ENCODE assay signal across 9 cellular contexts in the genomic region with DNA sequence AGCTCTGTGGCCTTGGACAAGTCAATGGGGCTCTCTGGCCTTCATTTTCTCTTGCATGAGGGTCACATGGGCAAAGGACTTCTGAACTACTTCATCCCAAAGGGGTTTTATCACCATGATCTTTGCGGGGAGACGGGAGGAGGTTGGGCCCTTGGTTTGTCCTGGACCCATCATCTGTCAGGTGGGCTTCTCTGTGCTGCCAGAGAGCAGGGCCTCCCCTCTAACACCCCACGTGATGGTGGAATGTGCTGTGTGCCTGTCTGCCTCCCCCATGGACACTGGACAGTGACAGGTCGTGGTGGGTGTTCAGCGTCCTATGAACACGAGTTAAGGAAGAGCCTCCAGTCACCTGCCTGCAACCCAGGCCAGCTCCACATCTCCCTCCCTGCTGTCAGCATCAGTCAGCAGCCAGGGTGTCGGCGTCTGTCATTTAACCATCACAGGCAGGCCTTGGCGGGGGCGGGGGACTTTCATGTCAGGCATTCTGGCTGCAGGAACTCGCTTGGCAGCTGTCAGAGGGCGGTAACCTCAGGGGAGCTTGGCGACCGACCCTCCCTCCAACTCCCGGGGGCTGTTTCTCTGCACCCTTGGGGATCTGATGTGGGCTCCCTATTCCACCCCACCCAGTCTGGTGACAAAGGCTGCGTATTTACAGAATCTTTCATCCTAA. TPM values are rescaled to one million over a fixed set of nuclear protein-coding genes. Genes with fewer than 3 reads are reported as not detected.
DNase-seq lines count a peak whose midpoint lies in the region; ATAC-seq and TF ChIP-seq lines count a peak whose summit lies in the region.
"Had no signal": no experiment of that assay in that cellular context is flagged by ENCODE, and none has a peak within 500 bp of the region (broad histone marks: within the 10 kb centered on the region; RNA-seq: fewer than 3 reads in every experiment).

No MANE protein-coding gene starts in this region.

- 80 to 90% methylated on average over 2 to 15 of the region's 16 CpGs for WGBS in transverse colon (ENCODE audit: low coverage in 1 of 2), 2 donors

- H3K4me1 Mint-ChIP-seq in glutamatergic neuron (ENCODE audit: low read depth, unreplicated experiment) = peaks cover 35% of the 10 kb centered on the region

- DNase-seq in NCI-H1694 (lab: John Stamatoyannopoulos, UW) (peak; percentile 65), glutamatergic neuron (peak; percentile 77), AML-193 (lab: John Stamatoyannopoulos, UW) (no peak), transverse colon (no peak)
- peak; percentile 50 to 72 for DNase-seq in activated CD8-positive, alpha-beta memory T cell treated with anti-CD3 and anti-CD28 coated beads for 1 hour (ENCODE audit: extremely low read depth in 1 of 2, low read depth in 1 of 2)
- DNase-seq in stimulated activated CD8-positive, alpha-beta memory T cell treated with anti-CD3 and anti-CD28 coated beads, Interleukin-4, amount 100 ng/mL, for 24 hours (ENCODE audit: low read depth) = peak; percentile 61

- H3K9me3 Mint-ChIP-seq in glutamatergic neuron (ENCODE audit: unreplicated experiment) = peaks cover 9% of the 10 kb centered on the region

- no peak for TF ChIP-seq EP300 in transverse colon (IDR thresholded peaks at IDR 0.05; ENCODE audit: low read depth)

- no peak for ATAC-seq in SK-N-SH treated with all-trans-retinoic acid at 6 μM for 48 hours
- ATAC-seq in HG02798 (IDR thresholded peaks at IDR 0.05; ENCODE audit: poor library complexity, unreplicated experiment) = no peak

- H3K36me3 Mint-ChIP-seq in glutamatergic neuron (ENCODE audit: unreplicated experiment) = peaks cover 4% of the 10 kb centered on the region

- H3K27ac Mint-ChIP-seq in glutamatergic neuron (ENCODE audit: unreplicated experiment) = peak overlapping the region; percentile 88

- peak overlapping the region; percentile 58 for H3K4me3 Mint-ChIP-seq in glutamatergic neuron (ENCODE audit: unreplicated experiment)

- H3K27me3 Mint-ChIP-seq in glutamatergic neuron (ENCODE audit: unreplicated experiment) = peaks cover 16% of the 10 kb centered on the region

- no peak for TF ChIP-seq POLR2A in transverse colon (IDR thresholded peaks at IDR 0.05)

- H3K27me3 ChIP-seq in transverse colon = no peaks in the 10 kb centered on the region
- H3K27me3 ChIP-seq: cardiac muscle cell had no signal

- intact Hi-C loops in transverse colon (cut with DNase I; ENCODE audit: low total_unique reads) = no loop called here

- no peak overlapping the region for H3K4me3 ChIP-seq in transverse colon
- H3K4me3 ChIP-seq: cardiac muscle cell had no signal

- in situ Hi-C loops in transverse colon (cut with MboI; ENCODE audit: low pct_ligation_motif_present in 1 of 4, low pct_unique_long_range_greater_than_20kb in 1 of 4, low sequenced_read_pairs in 3 of 4) = no loop called here

- H3K4me1 ChIP-seq in transverse colon = peaks cover 8 to 34% (median 26%) of the 10 kb centered on the region in 4 donors

- no peaks in the 10 kb centered on the region for H3K36me3 ChIP-seq in transverse colon
- H3K36me3 ChIP-seq: cardiac muscle cell had no signal

- no peak overlapping the region for H3K27ac ChIP-seq in transverse colon
- H3K27ac ChIP-seq: cardiac muscle cell had no signal

- TF ChIP-seq CTCF in glutamatergic neuron (IDR thresholded peaks at IDR 0.05; ENCODE audit: partially characterized antibody, unreplicated experiment) = no peak
- TF ChIP-seq CTCF in transverse colon (IDR thresholded peaks at IDR 0.05) = no peak

- H3K9me3 ChIP-seq in transverse colon = no peaks in the 10 kb centered on the region

TF ChIP-seq in SK-N-SH treated with all-trans-retinoic acid at 6 μM for 48 hours, 23 proteins besides CTCF, POLR2A, EP300 and RAD21:
- no peak for TF ChIP-seq PATZ1 (CRISPR knock-in tag; IDR thresholded peaks at IDR 0.05; ENCODE audit: borderline replicate concordance)

RNA-seq across cellular contexts. Expression of gene SUN2, which starts 2.6 kb away (rescaled TPM):
- total RNA-seq in glutamatergic neuron (ENCODE audit: unreplicated experiment) (174 TPM), transverse colon (100 to 1,000 TPM; 168 to 523 (median 216) TPM)

RNA-seq across cellular contexts. Expression of gene DNAL4, which starts 35.5 kb away (rescaled TPM):
- 19.4 TPM for total RNA-seq in glutamatergic neuron (ENCODE audit: unreplicated experiment)
- total RNA-seq in transverse colon = 10 to 100 TPM; 13.8 to 39.0 (median 19.3) TPM

RNA-seq across cellular contexts. Expression of gene GTPBP1, which starts 52.7 kb away (rescaled TPM):
- total RNA-seq in glutamatergic neuron (ENCODE audit: unreplicated experiment) = 55.6 TPM
- total RNA-seq in transverse colon = 10 to 100 TPM; 51.5 to 84.9 (median 77.6) TPM

RNA-seq across cellular contexts. Expression of gene JOSD1, which starts 57.7 kb away (rescaled TPM):
- 51.0 TPM for total RNA-seq in glutamatergic neuron (ENCODE audit: unreplicated experiment)
- total RNA-seq in transverse colon = 100 to 1,000 TPM in 3 of 4 donors, 10 to 100 TPM in 1; 34.6 to 189 (median 138) TPM

Comparison
In these comparisons a context has a peak if more than half of its experiments do, and no peak if none do; other contexts are left out.
1. DNase-seq: peak in NCI-H1694 (single experiment), activated CD8-positive, alpha-beta memory T cell treated with anti-CD3 and anti-CD28 coated beads for 1 hour (2 of 2), glutamatergic neuron (single experiment) and stimulated activated CD8-positive, alpha-beta memory T cell treated with anti-CD3 and anti-CD28 coated beads, Interleukin-4, amount 100 ng/mL, for 24 hours (single experiment); none in AML-193 (0 of 2) and transverse colon (single experiment).